8 cellular contexts compared by ENCODE assay signal in genomic region chr22:42553475-42554361, GRCh38. TPM values are rescaled to one million over a fixed set of nuclear protein-coding genes. Genes with fewer than 3 reads are reported as not detected.
DNase-seq lines count a peak whose midpoint lies in the region; ATAC-seq and TF ChIP-seq lines count a peak whose summit lies in the region.

Gene SERHL2 (plus strand): TSS chr22:42553956. CDS start chr22:42554021, 65 bp downstream.

- H3K36me3 ChIP-seq in left ventricle myocardium inferior (no peaks in the 10 kb centered on the region), upper lobe of left lung (no peaks in the 10 kb centered on the region)

- DNase-seq in AG09309 (ENCODE audit: low read depth), result peak; percentile 8
- DNase-seq in Jurkat, Clone E6-1 (ENCODE audit: low read depth, low spot score), result peak; percentile 28
- DNase-seq in amniotic epithelial cell (ENCODE audit: low read depth), result peak; percentile 68
- peak; percentile 92 for DNase-seq in left ventricle myocardium inferior
- peak; percentile 87 for DNase-seq in progenitor cell of endocrine pancreas (ENCODE audit: low spot score, unreplicated experiment)
- DNase-seq in upper lobe of left lung, result peak; percentile 94 to 96

- intact Hi-C loops in left ventricle myocardium inferior (cut with micrococcal nuclease), result no loop called here

- peak within 1 kb of the TSS; percentile 36 for H3K27ac Mint-ChIP-seq in T-helper 1 cell treated with Interleukin-12 subunit alpha and Interleukin-12 subunit beta and Interleukin-4 antibody, amounts not matched to agents 30 μg/mL and 1 μg/mL, for 36 hours
- peak within 1 kb of the TSS; percentile 64 for H3K27ac Mint-ChIP-seq in progenitor cell of endocrine pancreas

- H3K36me3 Mint-ChIP-seq in T-helper 1 cell treated with Interleukin-12 subunit alpha and Interleukin-12 subunit beta and Interleukin-4 antibody, amounts not matched to agents 30 μg/mL and 1 μg/mL, for 36 hours (ENCODE audit: low read depth), result no peaks in the 10 kb centered on the region
- no peaks in the 10 kb centered on the region for H3K36me3 Mint-ChIP-seq in progenitor cell of endocrine pancreas (ENCODE audit: insufficient read depth)

- H3K4me1 Mint-ChIP-seq in T-helper 1 cell treated with Interleukin-12 subunit alpha and Interleukin-12 subunit beta and Interleukin-4 antibody, amounts not matched to agents 30 μg/mL and 1 μg/mL, for 36 hours (ENCODE audit: low read depth), result peaks cover 11% of the 10 kb centered on the region
- H3K4me1 Mint-ChIP-seq in progenitor cell of endocrine pancreas (ENCODE audit: low read depth), result no peaks in the 10 kb centered on the region

- no peak for TF ChIP-seq EP300 in upper lobe of left lung (IDR thresholded peaks at IDR 0.05)

- H3K27me3 Mint-ChIP-seq in T-helper 1 cell treated with Interleukin-12 subunit alpha and Interleukin-12 subunit beta and Interleukin-4 antibody, amounts not matched to agents 30 μg/mL and 1 μg/mL, for 36 hours (ENCODE audit: low read depth), result no peaks in the 10 kb centered on the region
- peaks cover 32% of the 10 kb centered on the region for H3K27me3 Mint-ChIP-seq in progenitor cell of endocrine pancreas

- H3K9me3 ChIP-seq in left ventricle myocardium inferior (replicated peaks) (no peaks in the 10 kb centered on the region), upper lobe of left lung (no peaks in the 10 kb centered on the region)

- H3K4me3 Mint-ChIP-seq in T-helper 1 cell treated with Interleukin-12 subunit alpha and Interleukin-12 subunit beta and Interleukin-4 antibody, amounts not matched to agents 30 μg/mL and 1 μg/mL, for 36 hours, result peak within 1 kb of the TSS; percentile 82
- peak within 1 kb of the TSS; percentile 71 for H3K4me3 Mint-ChIP-seq in progenitor cell of endocrine pancreas (ENCODE audit: low read depth)

- 0 to 1% methylated on average over 2 to 14 of the region's 75 CpGs for WGBS in upper lobe of left lung, 2 donors

- peaks cover 15% of the 10 kb centered on the region for H3K4me1 ChIP-seq in left ventricle myocardium inferior
- H3K4me1 ChIP-seq in upper lobe of left lung, result peaks cover 8 to 16% (median 12%) of the 10 kb centered on the region in 4 donors

- no peaks in the 10 kb centered on the region for H3K9me3 Mint-ChIP-seq in T-helper 1 cell treated with Interleukin-12 subunit alpha and Interleukin-12 subunit beta and Interleukin-4 antibody, amounts not matched to agents 30 μg/mL and 1 μg/mL, for 36 hours
- H3K9me3 Mint-ChIP-seq in progenitor cell of endocrine pancreas (ENCODE audit: low read depth), result peaks cover 10% of the 10 kb centered on the region

- ATAC-seq in GM19324 (IDR thresholded peaks at IDR 0.05; ENCODE audit: low FRiP score, unreplicated experiment), result peak; percentile 46
- peak; percentile 92 to 98 for ATAC-seq in upper lobe of left lung (ENCODE audit: low FRiP score in 2 of 2)

- H3K4me3 ChIP-seq in AG09309 (ENCODE audit: control insufficient read depth, low read depth, low read length) (peak within 1 kb of the TSS; percentile 69), left ventricle myocardium inferior (peak within 1 kb of the TSS; percentile 75), upper lobe of left lung (peak within 1 kb of the TSS; percentile 42 to 59 (median 50))
- H3K4me3 ChIP-seq in Jurkat, Clone E6-1 (ENCODE audit: low read length), result no peak within 1 kb of the TSS

- H3K27me3 ChIP-seq in left ventricle myocardium inferior (ENCODE audit: low read depth), result peaks cover 7% of the 10 kb centered on the region
- H3K27me3 ChIP-seq in upper lobe of left lung, result peaks cover 0 to 2% (median 0%) of the 10 kb centered on the region in 4 donors

- H3K27ac ChIP-seq in left ventricle myocardium inferior (replicated peaks) (peak within 1 kb of the TSS; percentile 63), upper lobe of left lung (peak within 1 kb of the TSS in 3 of 4 donors; percentile 58 to 70 (median 69))

- TF ChIP-seq CTCF in AG09309 (IDR thresholded peaks at IDR 0.05; ENCODE audit: control insufficient read depth, insufficient read depth, low read depth, low read length, missing control alignments) (no peak), left ventricle myocardium inferior (IDR thresholded peaks at IDR 0.05; ENCODE audit: borderline replicate concordance) (no peak), progenitor cell of endocrine pancreas (IDR thresholded peaks at IDR 0.05; ENCODE audit: unreplicated experiment) (no peak), upper lobe of left lung (IDR thresholded peaks at IDR 0.05) (no peak)

- TF ChIP-seq POLR2A in upper lobe of left lung (IDR thresholded peaks at IDR 0.05), result peak in 1 of 4 donors; percentile 55

RNA-seq across cellular contexts. Expression of gene SERHL2, which starts in this region (rescaled TPM):
- polyA plus RNA-seq in Jurkat, Clone E6-1 (2012; ENCODE audit: insufficient read depth, insufficient read length), result 2.9 TPM
- 3.5 TPM for total RNA-seq in left ventricle myocardium inferior
- total RNA-seq in progenitor cell of endocrine pancreas, result 0.69 and 1.0 TPM in 2 replicates
- 1 to 10 TPM in 5 of 6 donors, not detected in 1; 1.1 to 4.9 (median 2.2) TPM for total RNA-seq in upper lobe of left lung

Comparison
In these comparisons a context has a peak if more than half of its experiments do, and no peak if none do; other contexts are left out.
1. DNase-seq: peak in every context shown above with its lines; median percentile 95 in upper lobe of left lung; 92 in left ventricle myocardium inferior; 87 in progenitor cell of endocrine pancreas; 68 in amniotic epithelial cell; 28 in Jurkat, Clone E6-1; 8 in AG09309.